ENCODE assay signal across 14 cellular contexts in the genomic region with DNA sequence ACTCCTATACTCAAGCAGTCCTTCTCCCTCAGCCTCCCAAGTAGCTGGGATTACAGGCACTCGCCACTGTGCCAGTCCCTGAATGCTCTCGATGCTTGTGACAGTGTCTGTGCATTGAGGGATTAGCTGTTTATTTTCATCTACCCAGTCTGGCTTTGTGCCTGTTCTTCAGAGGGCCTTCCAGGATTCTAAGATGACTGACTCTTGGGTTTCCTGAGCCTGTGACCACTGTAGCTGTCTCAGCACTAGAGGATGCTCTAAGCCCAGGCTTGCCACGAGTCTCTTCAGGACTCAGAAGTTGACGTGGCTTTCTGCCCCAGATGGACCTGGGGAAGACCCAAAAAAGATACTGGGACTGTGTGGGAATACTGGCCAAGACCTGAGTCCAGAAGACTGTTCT.
DNase-seq lines count a peak whose midpoint lies in the region; ATAC-seq and TF ChIP-seq lines count a peak whose summit lies in the region.
"Had no signal": no experiment of that assay in that cellular context is flagged by ENCODE, and none has a peak within 500 bp of the region (broad histone marks: within the 10 kb centered on the region; RNA-seq: fewer than 3 reads in every experiment).

No MANE protein-coding gene starts in this region.

- H3K27ac ChIP-seq in neural cell (ENCODE audit: low read length) (no peak overlapping the region), body of pancreas (no peak overlapping the region)
- H3K27ac ChIP-seq: SJCRH30 had no signal

- no peaks in the 10 kb centered on the region for H3K27me3 Mint-ChIP-seq in effector memory CD8-positive, alpha-beta T cell

- H3K27ac Mint-ChIP-seq in effector memory CD8-positive, alpha-beta T cell = no peak overlapping the region
- H3K27ac Mint-ChIP-seq: brain, HFFc6, mesothelial cell of epicardium had no signal

- H3K4me2 ChIP-seq in neural cell (ENCODE audit: low read length) = no peak overlapping the region

- H3K27me3 ChIP-seq in neural cell (ENCODE audit: insufficient read depth, low read depth, low read length) = no peaks in the 10 kb centered on the region
- no peaks in the 10 kb centered on the region for H3K27me3 ChIP-seq in body of pancreas
- H3K27me3 ChIP-seq: SJCRH30 had no signal

- 92 to 95% methylated on average over 4 of the region's 4 CpGs for WGBS in body of pancreas, 2 donors

- H2AFZ ChIP-seq in neural cell (ENCODE audit: low read depth, low read length) = no peak overlapping the region

- H3K4me1 ChIP-seq in body of pancreas = no peaks in the 10 kb centered on the region
- H3K4me1 ChIP-seq: SJCRH30 had no signal

- TF ChIP-seq CTCF in GM10266 (IDR thresholded peaks at IDR 0.05; ENCODE audit: control insufficient read depth, insufficient read depth, low read depth, missing control alignments) = peak; percentile 39
- TF ChIP-seq CTCF in neural cell (IDR thresholded peaks at IDR 0.05; ENCODE audit: poor library complexity, severe bottlenecking) = no peak
- peak in 1 of 7 experiments; percentile 2 for TF ChIP-seq CTCF in body of pancreas (IDR thresholded peaks at IDR 0.05)

- H3K9me3 ChIP-seq in neural cell (ENCODE audit: low read length) (no peaks in the 10 kb centered on the region), body of pancreas (no peaks in the 10 kb centered on the region)
- H3K9me3 ChIP-seq: SJCRH30 had no signal

- ATAC-seq in effector memory CD8-positive, alpha-beta T cell (replicated peaks) = peak; percentile 65
- ATAC-seq in body of pancreas = no peak
- no peak for ATAC-seq in GM18870 (IDR thresholded peaks at IDR 0.05; ENCODE audit: unreplicated experiment)

- H3K36me3 ChIP-seq in neural cell (ENCODE audit: insufficient read depth, low read length) = no peaks in the 10 kb centered on the region
- no peaks in the 10 kb centered on the region for H3K36me3 ChIP-seq in body of pancreas (replicated peaks in 1 of 2; ENCODE audit: insufficient read depth in 1 of 2, low read depth in 2 of 2)
- H3K36me3 ChIP-seq: SJCRH30 had no signal

- H3K79me2 ChIP-seq in neural cell (replicated peaks; ENCODE audit: insufficient read depth, low read length) = no peaks in the 10 kb centered on the region

- H3K4me3 Mint-ChIP-seq in effector memory CD8-positive, alpha-beta T cell = no peak overlapping the region
- H3K4me3 Mint-ChIP-seq: brain, HFFc6, mesothelial cell of epicardium had no signal

- H3K9me2 ChIP-seq in neural cell (ENCODE audit: insufficient read depth, low read length) = no peaks in the 10 kb centered on the region

- no peak for TF ChIP-seq POLR2A in body of pancreas (IDR thresholded peaks at IDR 0.05)

- H3F3A ChIP-seq in neural cell (ENCODE audit: insufficient read depth, low read length, poor library complexity, severe bottlenecking) = no peaks in the 10 kb centered on the region

- H3K9ac ChIP-seq in neural cell (ENCODE audit: low read length) = no peak overlapping the region

- H4K20me1 ChIP-seq in neural cell (ENCODE audit: insufficient read depth) = no peaks in the 10 kb centered on the region

- peak; percentile 11; the same call in 1 of the 2 replicates for TF ChIP-seq RAD21 in Ishikawa (IDR thresholded peaks at IDR 0.05; ENCODE audit: low read depth)
- TF ChIP-seq RAD21 in neural cell (conservative IDR thresholded peaks at IDR 0.05) = peak; percentile 22

- no peaks in the 10 kb centered on the region for H3K9me3 Mint-ChIP-seq in effector memory CD8-positive, alpha-beta T cell
- H3K9me3 Mint-ChIP-seq: brain, HFFc6 had no signal

- H3K36me3 Mint-ChIP-seq in effector memory CD8-positive, alpha-beta T cell (ENCODE audit: insufficient read depth) = peaks cover 4% of the 10 kb centered on the region

- intact Hi-C loops in body of pancreas (cut with DNase I) = no loop called here

- TF ChIP-seq EP300 in Ishikawa (IDR thresholded peaks at IDR 0.05; ENCODE audit: borderline replicate concordance) = no peak
- no peak for TF ChIP-seq EP300 in neural cell (conservative IDR thresholded peaks at IDR 0.05; ENCODE audit: poor library complexity, severe bottlenecking)

- H3K4me3 ChIP-seq in neural cell (ENCODE audit: low read length) (no peak overlapping the region), body of pancreas (no peak overlapping the region)
- H3K4me3 ChIP-seq: SJCRH30 had no signal

- no peak for DNase-seq in GM10266 (ENCODE audit: extremely low spot score)
- DNase-seq in effector memory CD8-positive, alpha-beta T cell = peak in 2 of 3 experiments; percentile 11 to 14
- DNase-seq in body of pancreas = no peak
- DNase-seq in KG1 (lab: John Stamatoyannopoulos, UW) = no peak
- no peak for DNase-seq in NCI-H1694 (lab: John Stamatoyannopoulos, UW)
- DNase-seq: activated CD4-positive, alpha-beta T cell treated with anti-CD3 and anti-CD28 coated beads, Interleukin-2, amount 50 U/mL, for 48 hours; HFFc6; NCI-H2081 treated with DMSO at 0.1 percent for 48 hours; SJCRH30 had no signal

- peaks cover 0 to 4% of the 10 kb centered on the region in 2 donors for H3K4me1 Mint-ChIP-seq in effector memory CD8-positive, alpha-beta T cell (ENCODE audit: low read depth in 2 of 2)
- H3K4me1 Mint-ChIP-seq: mesothelial cell of epicardium had no signal

TF ChIP-seq in Ishikawa, 13 proteins besides CTCF, POLR2A, EP300 and RAD21 (continues in another document):
- TF ChIP-seq, protein P1, sequence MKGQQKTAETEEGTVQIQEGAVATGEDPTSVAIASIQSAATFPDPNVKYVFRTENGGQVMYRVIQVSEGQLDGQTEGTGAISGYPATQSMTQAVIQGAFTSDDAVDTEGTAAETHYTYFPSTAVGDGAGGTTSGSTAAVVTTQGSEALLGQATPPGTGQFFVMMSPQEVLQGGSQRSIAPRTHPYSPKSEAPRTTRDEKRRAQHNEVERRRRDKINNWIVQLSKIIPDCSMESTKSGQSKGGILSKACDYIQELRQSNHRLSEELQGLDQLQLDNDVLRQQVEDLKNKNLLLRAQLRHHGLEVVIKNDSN (IDR thresholded peaks at IDR 0.05) = no peak
- TF ChIP-seq CEBPB (IDR thresholded peaks at IDR 0.05) (no peak), CREB1 (IDR thresholded peaks at IDR 0.05; ENCODE audit: low read depth) (no peak), YY1 (IDR thresholded peaks at IDR 0.05; ENCODE audit: low read depth) (no peak)
- TF ChIP-seq, protein P2, sequence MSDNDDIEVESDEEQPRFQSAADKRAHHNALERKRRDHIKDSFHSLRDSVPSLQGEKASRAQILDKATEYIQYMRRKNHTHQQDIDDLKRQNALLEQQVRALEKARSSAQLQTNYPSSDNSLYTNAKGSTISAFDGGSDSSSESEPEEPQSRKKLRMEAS (IDR thresholded peaks at IDR 0.05) = no peak

TF ChIP-seq in neural cell, 6 proteins besides CTCF, POLR2A, EP300 and RAD21:
- TF ChIP-seq SMC3 (conservative IDR thresholded peaks at IDR 0.05; ENCODE audit: poor library complexity) (no peak), TAF1 (IDR thresholded peaks at IDR 0.05; ENCODE audit: low read depth) (no peak), POLR2AphosphoS5 (IDR thresholded peaks at IDR 0.05) (no peak), MXI1 (conservative IDR thresholded peaks at IDR 0.05; ENCODE audit: poor library complexity, severe bottlenecking) (no peak), EZH2 (IDR thresholded peaks at IDR 0.05; ENCODE audit: borderline replicate concordance, insufficient read depth, low read length, poor library complexity, severe bottlenecking) (no peak)
- TF ChIP-seq, protein P3, sequence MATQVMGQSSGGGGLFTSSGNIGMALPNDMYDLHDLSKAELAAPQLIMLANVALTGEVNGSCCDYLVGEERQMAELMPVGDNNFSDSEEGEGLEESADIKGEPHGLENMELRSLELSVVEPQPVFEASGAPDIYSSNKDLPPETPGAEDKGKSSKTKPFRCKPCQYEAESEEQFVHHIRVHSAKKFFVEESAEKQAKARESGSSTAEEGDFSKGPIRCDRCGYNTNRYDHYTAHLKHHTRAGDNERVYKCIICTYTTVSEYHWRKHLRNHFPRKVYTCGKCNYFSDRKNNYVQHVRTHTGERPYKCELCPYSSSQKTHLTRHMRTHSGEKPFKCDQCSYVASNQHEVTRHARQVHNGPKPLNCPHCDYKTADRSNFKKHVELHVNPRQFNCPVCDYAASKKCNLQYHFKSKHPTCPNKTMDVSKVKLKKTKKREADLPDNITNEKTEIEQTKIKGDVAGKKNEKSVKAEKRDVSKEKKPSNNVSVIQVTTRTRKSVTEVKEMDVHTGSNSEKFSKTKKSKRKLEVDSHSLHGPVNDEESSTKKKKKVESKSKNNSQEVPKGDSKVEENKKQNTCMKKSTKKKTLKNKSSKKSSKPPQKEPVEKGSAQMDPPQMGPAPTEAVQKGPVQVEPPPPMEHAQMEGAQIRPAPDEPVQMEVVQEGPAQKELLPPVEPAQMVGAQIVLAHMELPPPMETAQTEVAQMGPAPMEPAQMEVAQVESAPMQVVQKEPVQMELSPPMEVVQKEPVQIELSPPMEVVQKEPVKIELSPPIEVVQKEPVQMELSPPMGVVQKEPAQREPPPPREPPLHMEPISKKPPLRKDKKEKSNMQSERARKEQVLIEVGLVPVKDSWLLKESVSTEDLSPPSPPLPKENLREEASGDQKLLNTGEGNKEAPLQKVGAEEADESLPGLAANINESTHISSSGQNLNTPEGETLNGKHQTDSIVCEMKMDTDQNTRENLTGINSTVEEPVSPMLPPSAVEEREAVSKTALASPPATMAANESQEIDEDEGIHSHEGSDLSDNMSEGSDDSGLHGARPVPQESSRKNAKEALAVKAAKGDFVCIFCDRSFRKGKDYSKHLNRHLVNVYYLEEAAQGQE (IDR thresholded peaks at IDR 0.05; ENCODE audit: borderline replicate concordance) = no peak

Comparison
In these comparisons a context has a peak if more than half of its experiments do, and no peak if none do; other contexts are left out.
1. DNase-seq: peak in effector memory CD8-positive, alpha-beta T cell (2 of 3); none in GM10266 (single experiment), body of pancreas (0 of 4), KG1 (single experiment) and NCI-H1694 (single experiment).